In genomic region chr10:106711313-106711906, GRCh38 we compare ENCODE assay signal across 8 cellular contexts.
DNase-seq lines count a peak whose midpoint lies in the region; ATAC-seq, FAIRE-seq and TF ChIP-seq lines count a peak whose summit lies in the region.

No MANE protein-coding gene starts in this region.

- H3K4me1 ChIP-seq in HepG2 (ENCODE audit: insufficient read depth, low read length) (no peaks in the 10 kb centered on the region), transverse colon (no peaks in the 10 kb centered on the region)

- POLR2A ChIA-PET in HepG2 (lab: Yijun Ruan, JAX) = no interaction called here

- DNase-seq in NCI-H82 treated with DMSO at 0.1 percent for 48 hours (lab: John Stamatoyannopoulos, UW; ENCODE audit: unreplicated experiment) (peak; percentile 25), astrocyte of the spinal cord (ENCODE audit: low read depth, low spot score) (no peak), HepG2 (ENCODE audit: low spot score) (peak; percentile 23), transverse colon (peak; percentile 51), DMS79 (lab: John Stamatoyannopoulos, UW) (no peak)

- H3K4me2 ChIP-seq in HepG2 (ENCODE audit: low read depth, low read length) = no peak overlapping the region

- H3K9me3 ChIP-seq in HepG2 (ENCODE audit: low read length) (no peaks in the 10 kb centered on the region), transverse colon (no peaks in the 10 kb centered on the region)

- in situ Hi-C loops in astrocyte of the spinal cord (cut with HindIII; ENCODE audit: low sequenced_read_pairs) = no loop called here
- in situ Hi-C loops in HepG2 (cut with HindIII; ENCODE audit: extremely low pct_ligation_motif_present, low pct_unique_long_range_greater_than_20kb) = no loop called here
- in situ Hi-C loops in transverse colon (cut with MboI; ENCODE audit: low pct_ligation_motif_present in 1 of 4, low pct_unique_long_range_greater_than_20kb in 1 of 4, low sequenced_read_pairs in 3 of 4) = no loop called here

- H3K27ac ChIP-seq in C4-2B (no peak overlapping the region), HepG2 (ENCODE audit: extremely low read length, insufficient read depth, low read length) (no peak overlapping the region), transverse colon (no peak overlapping the region)

- no peak overlapping the region for H3K4me3 ChIP-seq in astrocyte of the spinal cord (ENCODE audit: low read depth, low read length)
- no peak overlapping the region for H3K4me3 ChIP-seq in HepG2 (replicated peaks in 1 of 3; ENCODE audit: insufficient read depth in 1 of 3, low read depth in 2 of 3, low read length in 3 of 3)
- no peak overlapping the region for H3K4me3 ChIP-seq in transverse colon

- H3K9ac ChIP-seq in HepG2 (ENCODE audit: insufficient read depth, low read depth, low read length) = no peak overlapping the region

- H4K20me1 ChIP-seq in HepG2 (ENCODE audit: insufficient read depth, low read length) = no peaks in the 10 kb centered on the region

- H3K27me3 ChIP-seq in HepG2 (ENCODE audit: control insufficient read depth in 1 of 2, insufficient read depth in 2 of 2, low read length in 2 of 2) (no peaks in the 10 kb centered on the region), transverse colon (no peaks in the 10 kb centered on the region)

- intact Hi-C loops in HepG2 (cut with micrococcal nuclease; ENCODE audit: unreplicated experiment) = no loop called here
- intact Hi-C loops in transverse colon (cut with DNase I; ENCODE audit: low total_unique reads) = no loop called here

- BruUV-seq in HepG2 (replicated peaks; lab: Mats Ljungman, UMichigan) = no TSS peak

- H3K36me3 ChIP-seq in HepG2 (replicated peaks in 1 of 2; ENCODE audit: control insufficient read depth in 1 of 2, insufficient read depth in 2 of 2, low read length in 2 of 2) = no peaks in the 10 kb centered on the region
- no peaks in the 10 kb centered on the region for H3K36me3 ChIP-seq in transverse colon

- WGBS in HepG2 (ENCODE audit: low lambda C conversion rate) = 22% methylated on average over 6 of the region's 6 CpGs
- 64 to 73% methylated on average over 5 to 6 of the region's 6 CpGs for WGBS in transverse colon (ENCODE audit: low coverage in 1 of 2), 2 donors

- ATAC-seq in GM18519 (IDR thresholded peaks at IDR 0.05; ENCODE audit: low FRiP score, unreplicated experiment) = peak; percentile 91
- ATAC-seq in HG02885 (IDR thresholded peaks at IDR 0.05; ENCODE audit: poor library complexity, unreplicated experiment) = peak; percentile 88
- peak; percentile 81 for ATAC-seq in HepG2

- no peak for TF ChIP-seq RAD21 in HepG2 (CRISPR knock-in tag; IDR thresholded peaks at IDR 0.05)

- no peaks in the 10 kb centered on the region for H3K79me2 ChIP-seq in HepG2 (ENCODE audit: insufficient read depth, low read length)

- CTCF ChIA-PET in HepG2 (lab: Yijun Ruan, JAX; ENCODE audit: low intra/inter-chr PET ratio, low total read pairs) = no interaction called here

- FAIRE-seq in HepG2 (lab: Jason Lieb, UNC) = no peak

- no peak for TF ChIP-seq POLR2A in HepG2 (IDR thresholded peaks at IDR 0.05; ENCODE audit: insufficient read depth in 1 of 2, low read depth in 2 of 2, low read length in 2 of 2)
- no peak for TF ChIP-seq POLR2A in transverse colon (IDR thresholded peaks at IDR 0.05)

- no peak overlapping the region for H2AFZ ChIP-seq in HepG2 (ENCODE audit: low read length)

- TF ChIP-seq CTCF in C4-2B (conservative IDR thresholded peaks at IDR 0.05) (peak; percentile 95), astrocyte of the spinal cord (IDR thresholded peaks at IDR 0.05; ENCODE audit: low read depth, low read length) (peak; percentile 59), HepG2 (CRISPR knock-in tag; IDR thresholded peaks at IDR 0.05) (peak; percentile 70), transverse colon (IDR thresholded peaks at IDR 0.05) (peak; percentile 57 to 74 (median 68))

- no peak for TF ChIP-seq EP300 in HepG2 (IDR thresholded peaks at IDR 0.05; ENCODE audit: low read depth in 2 of 2, low read length in 2 of 2)
- TF ChIP-seq EP300 in HepG2 (CRISPR knock-in tag; IDR thresholded peaks at IDR 0.05; ENCODE audit: borderline replicate concordance) = no peak
- no peak for TF ChIP-seq EP300 in transverse colon (IDR thresholded peaks at IDR 0.05; ENCODE audit: low read depth)

TF ChIP-seq in HepG2, 621 proteins besides CTCF, POLR2A, EP300 and RAD21 (continues in another document):
- TF ChIP-seq, protein P1, sequence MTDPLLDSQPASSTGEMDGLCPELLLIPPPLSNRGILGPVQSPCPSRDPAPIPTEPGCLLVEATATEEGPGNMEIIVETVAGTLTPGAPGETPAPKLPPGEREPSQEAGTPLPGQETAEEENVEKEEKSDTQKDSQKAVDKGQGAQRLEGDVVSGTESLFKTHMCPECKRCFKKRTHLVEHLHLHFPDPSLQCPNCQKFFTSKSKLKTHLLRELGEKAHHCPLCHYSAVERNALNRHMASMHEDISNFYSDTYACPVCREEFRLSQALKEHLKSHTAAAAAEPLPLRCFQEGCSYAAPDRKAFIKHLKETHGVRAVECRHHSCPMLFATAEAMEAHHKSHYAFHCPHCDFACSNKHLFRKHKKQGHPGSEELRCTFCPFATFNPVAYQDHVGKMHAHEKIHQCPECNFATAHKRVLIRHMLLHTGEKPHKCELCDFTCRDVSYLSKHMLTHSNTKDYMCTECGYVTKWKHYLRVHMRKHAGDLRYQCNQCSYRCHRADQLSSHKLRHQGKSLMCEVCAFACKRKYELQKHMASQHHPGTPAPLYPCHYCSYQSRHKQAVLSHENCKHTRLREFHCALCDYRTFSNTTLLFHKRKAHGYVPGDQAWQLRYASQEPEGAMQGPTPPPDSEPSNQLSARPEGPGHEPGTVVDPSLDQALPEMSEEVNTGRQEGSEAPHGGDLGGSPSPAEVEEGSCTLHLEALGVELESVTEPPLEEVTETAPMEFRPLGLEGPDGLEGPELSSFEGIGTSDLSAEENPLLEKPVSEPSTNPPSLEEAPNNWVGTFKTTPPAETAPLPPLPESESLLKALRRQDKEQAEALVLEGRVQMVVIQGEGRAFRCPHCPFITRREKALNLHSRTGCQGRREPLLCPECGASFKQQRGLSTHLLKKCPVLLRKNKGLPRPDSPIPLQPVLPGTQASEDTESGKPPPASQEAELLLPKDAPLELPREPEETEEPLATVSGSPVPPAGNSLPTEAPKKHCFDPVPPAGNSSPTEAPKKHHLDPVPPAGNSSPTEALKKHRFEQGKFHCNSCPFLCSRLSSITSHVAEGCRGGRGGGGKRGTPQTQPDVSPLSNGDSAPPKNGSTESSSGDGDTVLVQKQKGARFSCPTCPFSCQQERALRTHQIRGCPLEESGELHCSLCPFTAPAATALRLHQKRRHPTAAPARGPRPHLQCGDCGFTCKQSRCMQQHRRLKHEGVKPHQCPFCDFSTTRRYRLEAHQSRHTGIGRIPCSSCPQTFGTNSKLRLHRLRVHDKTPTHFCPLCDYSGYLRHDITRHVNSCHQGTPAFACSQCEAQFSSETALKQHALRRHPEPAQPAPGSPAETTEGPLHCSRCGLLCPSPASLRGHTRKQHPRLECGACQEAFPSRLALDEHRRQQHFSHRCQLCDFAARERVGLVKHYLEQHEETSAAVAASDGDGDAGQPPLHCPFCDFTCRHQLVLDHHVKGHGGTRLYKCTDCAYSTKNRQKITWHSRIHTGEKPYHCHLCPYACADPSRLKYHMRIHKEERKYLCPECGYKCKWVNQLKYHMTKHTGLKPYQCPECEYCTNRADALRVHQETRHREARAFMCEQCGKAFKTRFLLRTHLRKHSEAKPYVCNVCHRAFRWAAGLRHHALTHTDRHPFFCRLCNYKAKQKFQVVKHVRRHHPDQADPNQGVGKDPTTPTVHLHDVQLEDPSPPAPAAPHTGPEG (CRISPR knock-in tag; IDR thresholded peaks at IDR 0.05) = no peak
- no peak for TF ChIP-seq ATF7 (IDR thresholded peaks at IDR 0.05)
- no peak for TF ChIP-seq ATF7 (CRISPR knock-in tag; IDR thresholded peaks at IDR 0.05)
- TF ChIP-seq STAG1 (CRISPR knock-in tag; IDR thresholded peaks at IDR 0.05) = peak; percentile 56
- TF ChIP-seq SMC3 (IDR thresholded peaks at IDR 0.05; ENCODE audit: low read length) = peak; percentile 19; the same call in 1 of the 2 replicates
- no peak for TF ChIP-seq RXRA (CRISPR knock-in tag; IDR thresholded peaks at IDR 0.05)
- TF ChIP-seq ZBED4 (CRISPR knock-in tag; IDR thresholded peaks at IDR 0.05; ENCODE audit: borderline replicate concordance) = no peak
- no peak for TF ChIP-seq MED8 (CRISPR knock-in tag; IDR thresholded peaks at IDR 0.05; ENCODE audit: insufficient replicate concordance)
- TF ChIP-seq, protein P2, sequence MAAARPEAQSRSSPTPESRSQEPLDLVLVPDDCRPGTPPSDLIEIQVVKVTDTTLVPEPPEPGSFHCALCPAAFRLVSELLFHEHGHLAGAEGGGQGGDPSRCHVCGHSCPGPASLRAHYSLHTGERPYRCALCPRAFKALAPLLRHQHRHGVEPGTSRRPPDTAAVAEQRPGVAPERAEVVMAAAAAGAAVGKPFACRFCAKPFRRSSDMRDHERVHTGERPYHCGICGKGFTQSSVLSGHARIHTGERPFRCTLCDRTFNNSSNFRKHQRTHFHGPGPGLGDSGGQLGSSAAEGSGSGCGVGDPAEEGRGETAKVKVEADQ (CRISPR knock-in tag; IDR thresholded peaks at IDR 0.05; ENCODE audit: borderline replicate concordance) = no peak
- TF ChIP-seq NFYC (CRISPR knock-in tag; IDR thresholded peaks at IDR 0.05) = 0 out of 2 replicates have a peak, but pooled peaks have one; percentile 25

Comparison
In these comparisons a context has a peak if more than half of its experiments do, and no peak if none do; other contexts are left out.
1. DNase-seq: peak in NCI-H82 treated with DMSO at 0.1 percent for 48 hours (single experiment), HepG2 (single experiment) and transverse colon (single experiment); none in astrocyte of the spinal cord (single experiment) and DMS79 (single experiment).
2. Peak in every context shown above with its lines, with median percentiles within 50 percentile points of each other: CTCF ChIP-seq and ATAC-seq.